Comparison of ENCODE assay signal across 20 cellular contexts in genomic region chr16:66041907-66042306, GRCh38.
DNase-seq lines count a peak whose midpoint lies in the region; ATAC-seq, FAIRE-seq and TF ChIP-seq lines count a peak whose summit lies in the region.
"Had no signal": no experiment of that assay in that cellular context is flagged by ENCODE, and none has a peak within 500 bp of the region (broad histone marks: within the 10 kb centered on the region; RNA-seq: fewer than 3 reads in every experiment).

No MANE protein-coding gene starts in this region.

- no TSS peak for BruUV-seq in mammary epithelial cell (replicated peaks; lab: Mats Ljungman, UMichigan)

- H3K4me3 ChIP-seq in mammary epithelial cell (replicated peaks in 1 of 3; ENCODE audit: insufficient read depth in 1 of 3, low read depth in 2 of 3, low read length in 3 of 3) (no peak overlapping the region), breast epithelium (no peak overlapping the region), keratinocyte (ENCODE audit: control insufficient read depth in 2 of 3, extremely low read depth in 1 of 3, insufficient read depth in 2 of 3, low read depth in 1 of 3, low read length in 3 of 3) (no peak overlapping the region)
- H3K4me3 ChIP-seq: BLaER1, GM12878, HAP-1 had no signal

- H3K9me1 ChIP-seq in keratinocyte (ENCODE audit: control insufficient read depth, extremely low read depth, insufficient read depth, low read length): no peaks in the 10 kb centered on the region

- TF ChIP-seq CTCF in mammary epithelial cell (conservative IDR thresholded peaks at IDR 0.05 in 1 of 2, IDR thresholded peaks at IDR 0.05 in 1 of 2; ENCODE audit: extremely low read depth in 1 of 2, insufficient read depth in 1 of 2, low read depth in 1 of 2, low read length in 2 of 2): no peak
- no peak for TF ChIP-seq CTCF in breast epithelium (IDR thresholded peaks at IDR 0.05)
- TF ChIP-seq CTCF in keratinocyte (optimal IDR thresholded peaks at IDR 0.05 in 1 of 3, IDR thresholded peaks at IDR 0.05 in 1 of 3, conservative IDR thresholded peaks at IDR 0.05 in 1 of 3; ENCODE audit: extremely low read depth in 1 of 3, insufficient read depth in 2 of 3, low read length in 3 of 3): no peak
- TF ChIP-seq CTCF in GM20000 (IDR thresholded peaks at IDR 0.05; ENCODE audit: extremely low read depth, missing control alignments): no peak

- WGBS in mammary epithelial cell (ENCODE audit: low coverage, missing lambda C conversion rate): 5% methylated on average over 4 of the region's 4 CpGs

- peak; percentile 89 for ATAC-seq in esophagus mucosa
- ATAC-seq: CD8-positive, alpha-beta T cell; GM12878 had no signal

- peak overlapping the region; percentile 39 for H3K27ac ChIP-seq in mammary epithelial cell (ENCODE audit: insufficient read depth, low read depth, low read length)
- H3K27ac ChIP-seq in breast epithelium: no peak overlapping the region
- H3K27ac ChIP-seq in keratinocyte (ENCODE audit: control insufficient read depth, insufficient read depth, low read length): no peak overlapping the region
- H3K27ac ChIP-seq: 22Rv1, BLaER1, C4-2B had no signal

- H3K36me3 ChIP-seq in mammary epithelial cell (ENCODE audit: insufficient read depth, low read length) (no peaks in the 10 kb centered on the region), breast epithelium (no peaks in the 10 kb centered on the region), keratinocyte (ENCODE audit: control insufficient read depth in 2 of 2, extremely low read depth in 1 of 2, insufficient read depth in 2 of 2, low read length in 2 of 2) (no peaks in the 10 kb centered on the region)
- H3K36me3 ChIP-seq: BLaER1, HAP-1 had no signal

- no peaks in the 10 kb centered on the region for H3K79me2 ChIP-seq in mammary epithelial cell (ENCODE audit: insufficient read depth, low read length)
- H3K79me2 ChIP-seq in keratinocyte (ENCODE audit: control insufficient read depth, insufficient read depth, low read length): no peaks in the 10 kb centered on the region

- DNase-seq in mammary epithelial cell (peak; percentile 75), breast epithelium (ENCODE audit: low spot score in 2 of 2) (no peak), keratinocyte (ENCODE audit: low read depth, low spot score) (peak; percentile 7), GM20000 (ENCODE audit: low spot score) (no peak), GF-D8 (lab: John Stamatoyannopoulos, UW) (no peak)
- DNase-seq: Caco-2; CD4-positive, CD25-positive, alpha-beta regulatory T cell; CD8-positive, alpha-beta T cell; DMS153; DND-41; GOT3 had no signal

- H3K9ac ChIP-seq in mammary epithelial cell (ENCODE audit: insufficient read depth, low read length): no peak overlapping the region
- H3K9ac ChIP-seq in keratinocyte (ENCODE audit: control insufficient read depth, extremely low read depth, insufficient read depth, low read length): no peak overlapping the region
- H3K9ac ChIP-seq: BLaER1 had no signal

- H2AFZ ChIP-seq in mammary epithelial cell (ENCODE audit: low read depth, low read length) (peak overlapping the region; percentile 26), keratinocyte (ENCODE audit: control insufficient read depth, low read length) (no peak overlapping the region)

- H3K4me1 ChIP-seq in mammary epithelial cell (ENCODE audit: insufficient read depth, low read length) (peaks cover 23% of the 10 kb centered on the region), breast epithelium (peaks cover 0 to 1% of the 10 kb centered on the region in 2 donors), keratinocyte (ENCODE audit: control insufficient read depth, extremely low read depth, insufficient read depth, low read length) (no peaks in the 10 kb centered on the region)
- H3K4me1 ChIP-seq: Caco-2, HAP-1 had no signal

- peak; percentile 26 for FAIRE-seq in keratinocyte (lab: Jason Lieb, UNC)
- FAIRE-seq: A204.1, G401.6, GM12878, H54 had no signal

- dilution Hi-C loops in mammary epithelial cell (cut with HindIII; ENCODE audit: low sequenced_read_pairs) (no loop called here), keratinocyte (cut with MboI; ENCODE audit: extremely low pct_ligation_motif_present, low sequenced_read_pairs) (no loop called here)

- intact Hi-C loops in mammary epithelial cell (cut with micrococcal nuclease) (no loop called here), breast epithelium (cut with DNase I; ENCODE audit: low total_unique reads) (no loop called here)

- in situ Hi-C loops in mammary epithelial cell (cut with MboI; ENCODE audit: low sequenced_read_pairs in 2 of 2): no loop called here

- H3K4me2 ChIP-seq in mammary epithelial cell (ENCODE audit: insufficient read depth, low read depth, low read length): no peak overlapping the region
- H3K4me2 ChIP-seq in keratinocyte (ENCODE audit: control insufficient read depth, extremely low read depth, insufficient read depth, low read depth, low read length): no peak overlapping the region
- H3K4me2 ChIP-seq: BLaER1 had no signal

- H4K20me1 ChIP-seq in mammary epithelial cell (ENCODE audit: insufficient read depth, low read length) (no peaks in the 10 kb centered on the region), keratinocyte (ENCODE audit: control insufficient read depth, extremely low read depth, insufficient read depth, low read length) (no peaks in the 10 kb centered on the region)
- H4K20me1 ChIP-seq: BLaER1 had no signal

- no peaks in the 10 kb centered on the region for H3K9me3 ChIP-seq in mammary epithelial cell (replicated peaks; ENCODE audit: insufficient read depth, low read length)
- no peaks in the 10 kb centered on the region for H3K9me3 ChIP-seq in breast epithelium
- no peaks in the 10 kb centered on the region for H3K9me3 ChIP-seq in keratinocyte (ENCODE audit: control insufficient read depth, low read depth, low read length)
- H3K9me3 ChIP-seq: BLaER1, Caco-2, HAP-1 had no signal

- CTCF ChIA-PET in mammary epithelial cell (lab: Charles Lee; ENCODE audit: low non-redundant PET): interaction anchor here (0.6 kb wide), 1 partner anchor 237 kb away, joined by 3 read pairs; no protein-coding TSS in a partner anchor

- TF ChIP-seq POLR2A in breast epithelium (IDR thresholded peaks at IDR 0.05): no peak

- H3K27me3 ChIP-seq in mammary epithelial cell (ENCODE audit: insufficient read depth, low read length) (no peaks in the 10 kb centered on the region), breast epithelium (no peaks in the 10 kb centered on the region), keratinocyte (ENCODE audit: control insufficient read depth, extremely low read depth, insufficient read depth, low read length) (no peaks in the 10 kb centered on the region)
- H3K27me3 ChIP-seq: BLaER1 had no signal

Comparison
In these comparisons a context has a peak if more than half of its experiments do, and no peak if none do; other contexts are left out.
1. DNase-seq: peak in mammary epithelial cell (single experiment) and keratinocyte (single experiment); none in breast epithelium (0 of 2), GM20000 (single experiment) and GF-D8 (single experiment).